11 cellular contexts compared by ENCODE assay signal in genomic region chr12:115337693-115338543, GRCh38.
DNase-seq lines count a peak whose midpoint lies in the region; ATAC-seq and TF ChIP-seq lines count a peak whose summit lies in the region.
"Had no signal": no experiment of that assay in that cellular context is flagged by ENCODE, and none has a peak within 500 bp of the region (broad histone marks: within the 10 kb centered on the region; RNA-seq: fewer than 3 reads in every experiment).

No MANE protein-coding gene starts in this region.

- WGBS in hepatocyte (ENCODE audit: low lambda C conversion rate, missing lambda C conversion rate) = 81% methylated on average over 12 of the region's 12 CpGs
- 67% methylated on average over 12 of the region's 12 CpGs for WGBS in upper lobe of left lung, 2 donors

- no peaks in the 10 kb centered on the region for H3K9me2 ChIP-seq in hepatocyte (replicated peaks; ENCODE audit: insufficient read depth)

- POLR2A ChIA-PET in CD4-positive, alpha-beta memory T cell (lab: Charles Lee; ENCODE audit: partially characterized antibody) = no interaction called here

- H3K4me1 ChIP-seq in hepatocyte (ENCODE audit: insufficient read depth) = peaks cover 13% of the 10 kb centered on the region
- peaks cover 0 to 7% (median 3%) of the 10 kb centered on the region in 4 donors for H3K4me1 ChIP-seq in upper lobe of left lung
- no peaks in the 10 kb centered on the region for H3K4me1 ChIP-seq in CD4-positive, alpha-beta memory T cell (ENCODE audit: insufficient read depth, low read length)
- H3K4me1 ChIP-seq: parathyroid adenoma had no signal

- no peak overlapping the region for H3K4me2 ChIP-seq in hepatocyte

- TF ChIP-seq CTCF in hepatocyte (IDR thresholded peaks at IDR 0.05; ENCODE audit: poor library complexity) (no peak), upper lobe of left lung (IDR thresholded peaks at IDR 0.05) (no peak)

- no peak overlapping the region for H3K27ac Mint-ChIP-seq in CD4-positive, alpha-beta memory T cell

- peak in 2 of 4 donors; percentile 53 to 80 for TF ChIP-seq EP300 in upper lobe of left lung (IDR thresholded peaks at IDR 0.05)

- DNase-seq in NCI-H2107 treated with DMSO at 0.1 percent for 48 hours (lab: John Stamatoyannopoulos, UW; ENCODE audit: unreplicated experiment) (peak; percentile 24), NCI-H2107 (lab: John Stamatoyannopoulos, UW) (no peak), astrocyte of the hippocampus (ENCODE audit: low read depth, low spot score) (peak; percentile 84), hepatocyte (ENCODE audit: low spot score) (peak; percentile 62), upper lobe of left lung (no peak), iPS-NIHi7 (ENCODE audit: extremely low spot score) (no peak), NCI-H1694 (lab: John Stamatoyannopoulos, UW) (no peak)
- no peak for DNase-seq in CD4-positive, alpha-beta memory T cell
- DNase-seq: AML-193 had no signal

- H3K4me3 Mint-ChIP-seq in CD4-positive, alpha-beta memory T cell = no peak overlapping the region

- H3K79me2 ChIP-seq in hepatocyte = no peaks in the 10 kb centered on the region
- H3K79me2 ChIP-seq: parathyroid adenoma had no signal

- H2AFZ ChIP-seq in hepatocyte = no peak overlapping the region
- H2AFZ ChIP-seq: parathyroid adenoma had no signal

- H3K4me1 Mint-ChIP-seq in CD4-positive, alpha-beta memory T cell = no peaks in the 10 kb centered on the region

- H3K27me3 ChIP-seq in hepatocyte = no peaks in the 10 kb centered on the region
- H3K27me3 ChIP-seq in upper lobe of left lung = no peaks in the 10 kb centered on the region
- H3K27me3 ChIP-seq in CD4-positive, alpha-beta memory T cell (ENCODE audit: insufficient read depth, low read length) = no peaks in the 10 kb centered on the region

- no peaks in the 10 kb centered on the region for H4K20me1 ChIP-seq in hepatocyte (ENCODE audit: insufficient read depth, poor library complexity, severe bottlenecking)

- H3K27me3 Mint-ChIP-seq in CD4-positive, alpha-beta memory T cell = no peaks in the 10 kb centered on the region

- peak; percentile 45 to 79 for ATAC-seq in upper lobe of left lung (ENCODE audit: low FRiP score in 2 of 2)

- intact Hi-C loops in CD4-positive, alpha-beta memory T cell (cut with micrococcal nuclease) = no loop called here

- no peak for TF ChIP-seq POLR2A in upper lobe of left lung (IDR thresholded peaks at IDR 0.05)

- CTCF ChIA-PET in CD4-positive, alpha-beta memory T cell (lab: Charles Lee; ENCODE audit: partially characterized antibody) = no interaction called here

- no peaks in the 10 kb centered on the region for H3K36me3 ChIP-seq in hepatocyte (replicated peaks; ENCODE audit: insufficient read depth, low read depth)
- no peaks in the 10 kb centered on the region for H3K36me3 ChIP-seq in upper lobe of left lung
- no peaks in the 10 kb centered on the region for H3K36me3 ChIP-seq in CD4-positive, alpha-beta memory T cell (ENCODE audit: insufficient read depth, low read length)

- H3K27ac ChIP-seq in hepatocyte (no peak overlapping the region), upper lobe of left lung (peak overlapping the region in 2 of 4 donors; percentile 14 to 44)
- H3K27ac ChIP-seq in CD4-positive, alpha-beta memory T cell (ENCODE audit: low read depth, low read length) = no peak overlapping the region
- H3K27ac ChIP-seq: parathyroid adenoma had no signal

- no peaks in the 10 kb centered on the region for H3K9me3 ChIP-seq in hepatocyte (ENCODE audit: low read depth)
- peaks cover 0 to 5% (median 0%) of the 10 kb centered on the region in 4 donors for H3K9me3 ChIP-seq in upper lobe of left lung
- H3K9me3 ChIP-seq in CD4-positive, alpha-beta memory T cell (ENCODE audit: control insufficient read depth in 1 of 2, low read length in 2 of 2) = no peaks in the 10 kb centered on the region

- H3K4me3 ChIP-seq in hepatocyte (no peak overlapping the region), upper lobe of left lung (no peak overlapping the region)
- H3K4me3 ChIP-seq in CD4-positive, alpha-beta memory T cell (ENCODE audit: low read length in 2 of 2) = no peak overlapping the region

- peaks cover 0 to 11% (median 6%) of the 10 kb centered on the region in 8 donors for H3K9me3 Mint-ChIP-seq in CD4-positive, alpha-beta memory T cell

- H3K36me3 Mint-ChIP-seq in CD4-positive, alpha-beta memory T cell = no peaks in the 10 kb centered on the region
- H3K36me3 Mint-ChIP-seq: brain had no signal

Comparison
In these comparisons a context has a peak if more than half of its experiments do, and no peak if none do; other contexts are left out.
1. DNase-seq: peak in NCI-H2107 treated with DMSO at 0.1 percent for 48 hours (single experiment), astrocyte of the hippocampus (single experiment) and hepatocyte (single experiment); none in NCI-H2107 (single experiment), upper lobe of left lung (0 of 2), iPS-NIHi7 (single experiment), NCI-H1694 (single experiment) and CD4-positive, alpha-beta memory T cell (0 of 5).